Comparison of ENCODE assay signal across 8 cellular contexts in the genomic region with DNA sequence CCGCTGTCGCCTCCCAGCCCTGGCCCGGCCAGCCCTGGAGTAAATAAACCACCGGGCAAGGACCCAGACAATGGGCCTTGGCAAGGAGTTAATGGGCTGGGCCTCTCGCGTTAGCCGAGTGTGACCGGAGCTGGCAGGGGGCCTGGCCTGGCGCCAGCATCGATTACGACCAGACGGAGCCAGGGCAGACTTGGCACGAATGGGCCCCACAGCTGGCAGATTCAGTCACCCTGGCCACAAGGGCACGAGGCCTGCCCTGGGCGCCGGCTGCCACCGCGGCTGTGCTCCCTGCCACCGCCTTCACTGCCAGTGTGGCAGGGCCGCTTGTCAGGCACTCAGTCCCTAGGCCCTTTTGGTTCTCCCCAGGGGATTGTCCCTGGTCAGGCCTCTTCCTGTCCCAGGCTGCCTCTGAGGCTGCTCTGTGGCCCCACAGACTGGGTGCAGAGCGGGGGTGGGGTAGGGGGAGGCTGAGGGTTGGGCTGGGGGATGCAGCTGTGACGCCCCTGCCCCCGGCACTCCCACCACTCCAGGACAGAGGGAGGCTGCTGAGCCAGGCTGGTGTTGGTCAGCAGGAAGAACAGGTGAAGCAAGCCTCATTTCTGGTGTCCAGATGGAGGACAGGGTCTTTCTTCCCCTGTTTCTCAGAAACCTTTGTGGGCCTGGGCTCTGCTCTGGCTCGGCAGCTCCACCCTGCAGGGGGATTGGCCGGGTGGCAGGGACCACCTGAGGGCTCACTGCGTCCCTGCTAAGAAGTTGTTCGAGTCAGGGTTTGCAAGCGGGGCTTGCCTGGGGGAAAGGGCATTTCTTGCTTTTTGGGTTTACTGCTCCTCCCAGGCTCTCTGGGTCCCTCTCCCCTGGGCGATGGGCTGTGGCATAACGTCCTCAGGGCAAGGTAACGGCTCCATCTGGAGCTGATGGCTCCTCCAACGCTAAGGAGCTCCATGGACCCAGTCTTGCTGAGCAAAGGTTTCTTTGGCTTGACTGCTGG. TPM values are rescaled to one million over a fixed set of nuclear protein-coding genes. Genes with fewer than 3 reads are reported as not detected.
DNase-seq lines count a peak whose midpoint lies in the region; ATAC-seq, FAIRE-seq and TF ChIP-seq lines count a peak whose summit lies in the region.

No MANE protein-coding gene starts in this region.

- H3K4me2 ChIP-seq in Karpas-422 (ENCODE audit: low read depth, low read length, poor library complexity, severe bottlenecking) (peak overlapping the region; percentile 67), osteoblast (ENCODE audit: insufficient read depth, low read length) (peak overlapping the region; percentile 58)

- no peak overlapping the region for H3K4me3 Mint-ChIP-seq in CD4-positive, CD25-positive, alpha-beta regulatory T cell

- no peak for DNase-seq in CD4-positive, CD25-positive, alpha-beta regulatory T cell
- DNase-seq in Karpas-422 (peak; percentile 64), RWPE2 (ENCODE audit: low spot score) (peak; percentile 90), foreskin fibroblast (peak; percentile 61 to 82), osteoblast (ENCODE audit: insufficient read length, low spot score, missing footprints) (peak; percentile 95), HTR-8/SVneo (ENCODE audit: insufficient read length, low spot score) (no peak)
- no peak for DNase-seq in stimulated activated naive CD4-positive, alpha-beta T cell treated with Interleukin-2 at 50 U/mL for 16 hours (lab: John Stamatoyannopoulos, UW)

- no peaks in the 10 kb centered on the region for H3K9me2 ChIP-seq in Karpas-422 (replicated peaks; ENCODE audit: insufficient read depth, low read length)

- no peak overlapping the region for H3K27ac ChIP-seq in CD4-positive, CD25-positive, alpha-beta regulatory T cell (ENCODE audit: insufficient read depth, low read length, poor library complexity, severe bottlenecking)
- H3K27ac ChIP-seq in Karpas-422 (ENCODE audit: low read length): no peak overlapping the region
- peak overlapping the region; percentile 17 for H3K27ac ChIP-seq in RWPE2 (ENCODE audit: poor library complexity, severe bottlenecking)
- no peak overlapping the region for H3K27ac ChIP-seq in osteoblast (ENCODE audit: low read depth, low read length)

- no peaks in the 10 kb centered on the region for H3K9me3 ChIP-seq in CD4-positive, CD25-positive, alpha-beta regulatory T cell (ENCODE audit: control insufficient read depth in 2 of 2, low read length in 2 of 2)
- H3K9me3 ChIP-seq in Karpas-422 (ENCODE audit: low read length): no peaks in the 10 kb centered on the region
- no peaks in the 10 kb centered on the region for H3K9me3 ChIP-seq in RWPE2 (ENCODE audit: severe bottlenecking)
- H3K9me3 ChIP-seq in osteoblast (ENCODE audit: low read depth, low read length): no peaks in the 10 kb centered on the region

- H3K79me2 ChIP-seq in Karpas-422 (ENCODE audit: low read length) (no peaks in the 10 kb centered on the region), osteoblast (ENCODE audit: insufficient read depth, low read length) (no peaks in the 10 kb centered on the region)

- H3K4me1 ChIP-seq in CD4-positive, CD25-positive, alpha-beta regulatory T cell (ENCODE audit: control insufficient read depth, insufficient read depth, low read length, poor library complexity, severe bottlenecking): no peaks in the 10 kb centered on the region
- H3K4me1 ChIP-seq in Karpas-422 (ENCODE audit: low read length) (peaks cover 18% of the 10 kb centered on the region), RWPE2 (ENCODE audit: insufficient read depth, poor library complexity, severe bottlenecking) (peaks cover 22% of the 10 kb centered on the region), osteoblast (ENCODE audit: insufficient read depth, low read length) (peaks cover 16% of the 10 kb centered on the region)

- peaks cover 3 to 17% (median 5%) of the 10 kb centered on the region in 4 donors for H3K4me1 Mint-ChIP-seq in CD4-positive, CD25-positive, alpha-beta regulatory T cell

- FAIRE-seq in HTR-8/SVneo (lab: Jason Lieb, UNC): no peak

- no peak overlapping the region for H3K27ac Mint-ChIP-seq in CD4-positive, CD25-positive, alpha-beta regulatory T cell

- H3K9ac ChIP-seq in Karpas-422 (ENCODE audit: low read length): peak overlapping the region; percentile 52

- H3K36me3 Mint-ChIP-seq in CD4-positive, CD25-positive, alpha-beta regulatory T cell: no peaks in the 10 kb centered on the region

- no peaks in the 10 kb centered on the region for H3K36me3 ChIP-seq in CD4-positive, CD25-positive, alpha-beta regulatory T cell (ENCODE audit: control insufficient read depth, insufficient read depth, low read length)
- H3K36me3 ChIP-seq in Karpas-422 (ENCODE audit: insufficient read depth, low read length) (no peaks in the 10 kb centered on the region), RWPE2 (ENCODE audit: low read depth) (no peaks in the 10 kb centered on the region), osteoblast (ENCODE audit: insufficient read depth, low read length) (no peaks in the 10 kb centered on the region)

- H4K20me1 ChIP-seq in Karpas-422 (ENCODE audit: insufficient read depth, low read depth, low read length): no peaks in the 10 kb centered on the region
- no peaks in the 10 kb centered on the region for H4K20me1 ChIP-seq in osteoblast (ENCODE audit: insufficient read depth, low read length)

- H3K9me3 Mint-ChIP-seq in CD4-positive, CD25-positive, alpha-beta regulatory T cell: no peaks in the 10 kb centered on the region

- no peak for TF ChIP-seq CTCF in RWPE2 (IDR thresholded peaks at IDR 0.05; ENCODE audit: poor library complexity, severe bottlenecking)
- no peak for TF ChIP-seq CTCF in foreskin fibroblast (IDR thresholded peaks at IDR 0.05; ENCODE audit: low read depth, low read length)
- TF ChIP-seq CTCF in osteoblast (IDR thresholded peaks at IDR 0.05; ENCODE audit: extremely low read depth, low read depth, low read length): no peak

- H3K4me3 ChIP-seq in CD4-positive, CD25-positive, alpha-beta regulatory T cell (ENCODE audit: low read depth, low read length): no peak overlapping the region
- H3K4me3 ChIP-seq in Karpas-422 (ENCODE audit: low read length) (peak overlapping the region; percentile 32; the same call in 1 of the 2 replicates), RWPE2 (ENCODE audit: severe bottlenecking) (no peak overlapping the region), foreskin fibroblast (ENCODE audit: low read depth in 1 of 2, low read length in 2 of 2) (no peak overlapping the region), osteoblast (ENCODE audit: insufficient read depth, low read length) (no peak overlapping the region)

- peaks cover 9% of the 10 kb centered on the region for H3K27me3 Mint-ChIP-seq in CD4-positive, CD25-positive, alpha-beta regulatory T cell

- no peaks in the 10 kb centered on the region for H3K27me3 ChIP-seq in CD4-positive, CD25-positive, alpha-beta regulatory T cell (ENCODE audit: control insufficient read depth, insufficient read depth, low read length)
- H3K27me3 ChIP-seq in Karpas-422 (ENCODE audit: low read length) (no peaks in the 10 kb centered on the region), RWPE2 (ENCODE audit: insufficient read depth, poor library complexity, severe bottlenecking) (no peaks in the 10 kb centered on the region), osteoblast (ENCODE audit: insufficient read depth, low read length) (no peaks in the 10 kb centered on the region)

- H2AFZ ChIP-seq in Karpas-422 (ENCODE audit: low read length) (no peak overlapping the region), osteoblast (ENCODE audit: low read length) (peak overlapping the region; percentile 72)

- ATAC-seq in CD4-positive, CD25-positive, alpha-beta regulatory T cell (ENCODE audit: low read depth in 2 of 2): peak; percentile 10 to 37
- peak; percentile 33 for ATAC-seq in GM21360 (IDR thresholded peaks at IDR 0.05; ENCODE audit: unreplicated experiment)
- peak; percentile 77 for ATAC-seq in RWPE2 (ENCODE audit: low read depth)

RNA-seq across cellular contexts. Expression of gene SRP14, which starts 30.5 kb away (rescaled TPM):
- 128 TPM for total RNA-seq in CD4-positive, CD25-positive, alpha-beta regulatory T cell
- polyA plus RNA-seq in CD4-positive, CD25-positive, alpha-beta regulatory T cell: 100 to 1,000 TPM; 800 to 928 (median 868) TPM
- total RNA-seq in Karpas-422 (2014; rRNA removed; shearing (Covaris generic); ENCODE audit: low replicate concordance): 232 and 427 TPM in 2 replicates
- 81.4 and 97.2 TPM in 2 replicates for total RNA-seq in osteoblast

RNA-seq across cellular contexts. Expression of gene BMF, which starts 39.2 kb away (rescaled TPM):
- total RNA-seq in CD4-positive, CD25-positive, alpha-beta regulatory T cell: 8.2 TPM
- 1 to 10 TPM in 2 of 4 donors, under 1 TPM in 2; 0.86 to 1.5 (median 1.2) TPM for polyA plus RNA-seq in CD4-positive, CD25-positive, alpha-beta regulatory T cell
- total RNA-seq in Karpas-422 (2014; rRNA removed; shearing (Covaris generic); ENCODE audit: low replicate concordance): 3.0 and 5.4 TPM in 2 replicates
- 8.0 TPM in 2 replicates for total RNA-seq in osteoblast

Comparison
In these comparisons a context has a peak if more than half of its experiments do, and no peak if none do; other contexts are left out.
1. ATAC-seq: peak in every context shown above with its lines; median percentile 77 in RWPE2; 33 in GM21360; 24 in CD4-positive, CD25-positive, alpha-beta regulatory T cell.
2. DNase-seq: peak in Karpas-422 (single experiment), RWPE2 (single experiment), foreskin fibroblast (2 of 2) and osteoblast (single experiment); none in CD4-positive, CD25-positive, alpha-beta regulatory T cell (0 of 3), HTR-8/SVneo (single experiment) and stimulated activated naive CD4-positive, alpha-beta T cell treated with Interleukin-2 at 50 U/mL for 16 hours (single experiment).